ENCODE assay signal across 25 cellular contexts in the genomic region with DNA sequence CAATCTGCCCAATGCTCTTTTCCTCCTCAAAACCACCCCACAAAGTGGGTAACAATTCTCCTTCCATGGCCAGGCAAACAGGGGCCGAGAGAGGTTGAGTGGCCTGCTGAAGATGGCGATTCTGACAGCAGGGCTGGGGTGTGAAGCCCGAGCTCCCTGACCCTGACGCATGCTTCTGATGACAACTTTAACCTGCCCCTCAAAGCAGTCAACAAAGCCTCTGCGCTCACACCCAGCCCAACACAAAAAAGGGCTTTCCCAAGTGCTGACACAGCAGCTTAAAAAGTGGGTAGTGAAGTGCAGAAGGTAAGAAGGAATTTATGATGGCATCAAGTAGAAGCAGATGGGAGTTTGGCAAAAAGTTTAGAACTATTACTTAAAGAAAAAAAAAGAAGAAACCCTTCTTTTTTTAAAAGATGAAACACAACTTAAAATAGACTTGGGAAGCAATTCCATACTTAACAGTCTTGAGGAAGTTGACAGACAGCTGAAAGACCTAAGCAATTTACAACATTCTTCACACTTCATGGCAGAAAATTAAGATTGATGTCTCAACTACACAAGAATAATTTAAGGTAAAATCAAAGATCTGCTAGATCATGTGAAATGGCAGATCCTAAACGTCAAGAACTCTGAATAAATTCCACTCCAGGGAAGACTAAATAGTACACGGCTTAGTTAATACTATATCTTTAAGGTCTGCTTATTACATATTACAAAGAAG.
DNase-seq lines count a peak whose midpoint lies in the region; ATAC-seq and TF ChIP-seq lines count a peak whose summit lies in the region.
"Had no signal": no experiment of that assay in that cellular context is flagged by ENCODE, and none has a peak within 500 bp of the region (broad histone marks: within the 10 kb centered on the region; RNA-seq: fewer than 3 reads in every experiment).

No MANE protein-coding gene starts in this region.

- TF ChIP-seq CTCF in chondrocyte (IDR thresholded peaks at IDR 0.05) (no peak), gastrocnemius medialis (IDR thresholded peaks at IDR 0.05 in 4 of 5, conservative IDR thresholded peaks at IDR 0.05 in 1 of 5) (no peak)

- DNase-seq in HEK293T (ENCODE audit: extremely low spot score) (no peak), chondrocyte (ENCODE audit: low spot score) (no peak), left ventricle myocardium superior (no peak), gastrocnemius medialis (no peak), OCI-M2 (lab: John Stamatoyannopoulos, UW; ENCODE audit: unreplicated experiment) (no peak), NCI-H146 treated with DMSO at 0.1 percent for 48 hours (lab: John Stamatoyannopoulos, UW; ENCODE audit: unreplicated experiment) (no peak), UCSD-AML1 (lab: John Stamatoyannopoulos, UW; ENCODE audit: unreplicated experiment) (no peak)
- DNase-seq: activated gamma-delta T cell; activated naive CD8-positive, alpha-beta T cell treated with anti-CD3 and anti-CD28 coated beads for 36 hours; activated T-cell treated with anti-CD3 and anti-CD28 coated beads, Interleukin-2, amount 50 U/mL, for 24 hours; anterior cingulate cortex; cortex of kidney; DMS153; effector memory CD8-positive, alpha-beta T cell; HCEC 1CT; NCI-H1694; NCI-H510A; SK-N-SH; stimulated activated naive B cell treated with anti-CD40 and anti-IgM and Interleukin-4, amounts not matched to agents 10 μg/mL and 1 μg/mL and 100 μg/mL, for 72 hours; substantia nigra; upper lobe of right lung had no signal

- H3K4me3 ChIP-seq in gastrocnemius medialis, result no peak overlapping the region
- H3K4me3 ChIP-seq: BLaER1, GM12878, upper lobe of right lung had no signal

- in situ Hi-C loops in gastrocnemius medialis (cut with MboI; ENCODE audit: low sequenced_read_pairs in 4 of 4), result no loop called here

- H3K9me3 Mint-ChIP-seq in chondrocyte (ENCODE audit: low read depth), result no peaks in the 10 kb centered on the region
- H3K9me3 Mint-ChIP-seq: activated naive CD8-positive, alpha-beta T cell treated with anti-CD3 and anti-CD28 coated beads for 36 hours; activated T-cell treated with anti-CD3 and anti-CD28 coated beads, Interleukin-2, amount 50 U/mL, for 24 hours; effector memory CD8-positive, alpha-beta T cell; stimulated activated naive B cell treated with anti-CD40 and anti-IgM and Interleukin-4, amounts not matched to agents 10 μg/mL and 1 μg/mL and 100 μg/mL, for 72 hours; T-helper 1 cell treated with Interleukin-12 subunit alpha and Interleukin-12 subunit beta and Interleukin-4 antibody, amounts not matched to agents 30 μg/mL and 1 μg/mL, for 36 hours had no signal

- H3K27ac ChIP-seq in gastrocnemius medialis, result peak overlapping the region; percentile 76 to 88 (median 86)
- H3K27ac ChIP-seq: BLaER1, upper lobe of right lung had no signal

- peak overlapping the region; percentile 61 for H3K27ac Mint-ChIP-seq in chondrocyte (ENCODE audit: unreplicated experiment)
- H3K27ac Mint-ChIP-seq: activated naive CD8-positive, alpha-beta T cell treated with anti-CD3 and anti-CD28 coated beads for 36 hours; stimulated activated naive B cell treated with anti-CD40 and anti-IgM and Interleukin-4, amounts not matched to agents 10 μg/mL and 1 μg/mL and 100 μg/mL, for 72 hours; T-helper 1 cell treated with Interleukin-12 subunit alpha and Interleukin-12 subunit beta and Interleukin-4 antibody, amounts not matched to agents 30 μg/mL and 1 μg/mL, for 36 hours had no signal

- H3K36me3 Mint-ChIP-seq in chondrocyte (ENCODE audit: low read depth), result peaks cover 4% of the 10 kb centered on the region

- CTCF ChIA-PET in HEK293T (lab: Yijun Ruan, JAX), result no interaction called here

- ATAC-seq in left ventricle myocardium superior, result peak; percentile 44
- ATAC-seq in gastrocnemius medialis, result no peak
- no peak for ATAC-seq in GM19035 (IDR thresholded peaks at IDR 0.05; ENCODE audit: unreplicated experiment)
- ATAC-seq: effector memory CD8-positive, alpha-beta T cell; GM12878; stimulated activated naive B cell treated with anti-CD40 and anti-IgM and Interleukin-4, amounts not matched to agents 10 μg/mL and 1 μg/mL and 100 μg/mL, for 72 hours; upper lobe of right lung had no signal

- no peaks in the 10 kb centered on the region for H3K27me3 ChIP-seq in gastrocnemius medialis
- H3K27me3 ChIP-seq: BLaER1, upper lobe of right lung had no signal

- H3K27me3 Mint-ChIP-seq in chondrocyte (ENCODE audit: low read depth), result no peaks in the 10 kb centered on the region
- H3K27me3 Mint-ChIP-seq: activated naive CD8-positive, alpha-beta T cell treated with anti-CD3 and anti-CD28 coated beads for 36 hours; activated T-cell treated with anti-CD3 and anti-CD28 coated beads, Interleukin-2, amount 50 U/mL, for 24 hours; effector memory CD8-positive, alpha-beta T cell; stimulated activated naive B cell treated with anti-CD40 and anti-IgM and Interleukin-4, amounts not matched to agents 10 μg/mL and 1 μg/mL and 100 μg/mL, for 72 hours had no signal

- TF ChIP-seq POLR2A in gastrocnemius medialis (IDR thresholded peaks at IDR 0.05), result no peak

- intact Hi-C loops in left ventricle myocardium superior (cut with micrococcal nuclease), result no loop called here
- intact Hi-C loops in gastrocnemius medialis (cut with DNase I; ENCODE audit: low total_unique reads), result no loop called here

- H3K9me3 ChIP-seq in gastrocnemius medialis, result no peaks in the 10 kb centered on the region
- H3K9me3 ChIP-seq: BLaER1, SK-N-SH, upper lobe of right lung had no signal

- no peaks in the 10 kb centered on the region for H3K36me3 ChIP-seq in gastrocnemius medialis
- H3K36me3 ChIP-seq: upper lobe of right lung had no signal

- peaks cover 44 to 54% of the 10 kb centered on the region in 2 donors for H3K4me1 ChIP-seq in gastrocnemius medialis
- H3K4me1 ChIP-seq: upper lobe of right lung had no signal

- POLR2A ChIA-PET in HEK293T (lab: Yijun Ruan, JAX), result no interaction called here

- peak overlapping the region; percentile 20 for H3K4me3 Mint-ChIP-seq in chondrocyte (ENCODE audit: unreplicated experiment)
- H3K4me3 Mint-ChIP-seq: activated naive CD8-positive, alpha-beta T cell treated with anti-CD3 and anti-CD28 coated beads for 36 hours; activated T-cell treated with anti-CD3 and anti-CD28 coated beads, Interleukin-2, amount 50 U/mL, for 24 hours; effector memory CD8-positive, alpha-beta T cell; stimulated activated naive B cell treated with anti-CD40 and anti-IgM and Interleukin-4, amounts not matched to agents 10 μg/mL and 1 μg/mL and 100 μg/mL, for 72 hours; T-helper 1 cell treated with Interleukin-12 subunit alpha and Interleukin-12 subunit beta and Interleukin-4 antibody, amounts not matched to agents 30 μg/mL and 1 μg/mL, for 36 hours had no signal

- H3K4me1 Mint-ChIP-seq in chondrocyte (ENCODE audit: low read depth), result peaks cover 66% of the 10 kb centered on the region

TF ChIP-seq in HEK293T, 16 proteins besides CTCF, POLR2A, EP300 and RAD21:
- TF ChIP-seq, protein P1, sequence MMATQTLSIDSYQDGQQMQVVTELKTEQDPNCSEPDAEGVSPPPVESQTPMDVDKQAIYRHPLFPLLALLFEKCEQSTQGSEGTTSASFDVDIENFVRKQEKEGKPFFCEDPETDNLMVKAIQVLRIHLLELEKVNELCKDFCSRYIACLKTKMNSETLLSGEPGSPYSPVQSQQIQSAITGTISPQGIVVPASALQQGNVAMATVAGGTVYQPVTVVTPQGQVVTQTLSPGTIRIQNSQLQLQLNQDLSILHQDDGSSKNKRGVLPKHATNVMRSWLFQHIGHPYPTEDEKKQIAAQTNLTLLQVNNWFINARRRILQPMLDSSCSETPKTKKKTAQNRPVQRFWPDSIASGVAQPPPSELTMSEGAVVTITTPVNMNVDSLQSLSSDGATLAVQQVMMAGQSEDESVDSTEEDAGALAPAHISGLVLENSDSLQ (IDR thresholded peaks at IDR 0.05), result peak; percentile 51; the same call in 1 of the 2 replicates
- no peak for TF ChIP-seq HDGF (IDR thresholded peaks at IDR 0.05; ENCODE audit: borderline replicate concordance)
TF ChIP-seq in HEK293T: peak in this region for 1.
